ENCODE assay signal across 9 cellular contexts in the genomic region with DNA sequence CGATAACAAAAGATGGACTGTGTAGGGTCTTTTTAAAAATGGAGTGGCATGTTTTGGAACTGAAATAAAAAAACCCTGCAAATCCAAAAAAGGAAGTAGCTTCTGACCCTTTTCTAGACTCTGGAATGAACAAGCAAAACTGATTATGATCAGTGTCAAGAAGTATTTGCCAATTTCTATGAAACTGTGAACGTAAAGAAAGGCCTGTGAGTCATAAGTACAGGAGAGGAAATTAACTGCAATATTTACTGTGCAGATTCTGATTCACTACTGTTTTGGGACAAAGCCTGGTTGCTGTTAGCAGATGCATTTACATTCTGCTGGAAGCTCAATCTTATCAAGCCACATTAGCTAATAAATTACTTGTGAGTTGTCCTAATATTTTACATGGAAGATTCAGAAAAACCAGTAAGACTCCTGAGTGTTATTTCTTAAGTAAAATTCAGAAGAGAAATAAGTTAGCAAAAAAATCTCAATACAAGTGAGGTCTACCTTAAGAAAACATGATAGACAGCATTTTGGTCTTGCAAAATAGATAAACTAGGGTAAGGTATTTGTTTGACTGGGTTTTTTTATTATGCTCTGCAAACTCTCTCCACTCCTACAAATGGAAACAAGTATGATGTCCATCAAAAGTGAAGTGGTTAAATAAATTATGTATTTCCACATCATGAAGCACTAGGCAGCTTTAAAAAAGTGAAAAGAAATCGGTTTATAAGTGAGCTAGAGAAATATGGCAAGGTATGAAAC.
DNase-seq lines count a peak whose midpoint lies in the region; ATAC-seq lines count a peak whose summit lies in the region.
"Had no signal": no experiment of that assay in that cellular context is flagged by ENCODE, and none has a peak within 500 bp of the region (broad histone marks: within the 10 kb centered on the region; RNA-seq: fewer than 3 reads in every experiment).

No MANE protein-coding gene starts in this region.

- in situ Hi-C loops in SK-MEL-5 (cut with HindIII; ENCODE audit: low pct_unique_long_range_greater_than_20kb, low sequenced_read_pairs), result no loop called here

- ATAC-seq in GM18858 (IDR thresholded peaks at IDR 0.05; ENCODE audit: unreplicated experiment) (peak; percentile 72), HG02885 (IDR thresholded peaks at IDR 0.05; ENCODE audit: poor library complexity, unreplicated experiment) (peak; percentile 88)

- DNase-seq in SK-MEL-5 (ENCODE audit: low read depth, low spot score) (peak; percentile 44), fibroblast of the conjunctiva (ENCODE audit: low read depth) (peak; percentile 39), hypothalamus (lab: John Stamatoyannopoulos, UW) (no peak), SK-N-DZ (ENCODE audit: low spot score) (no peak)
- DNase-seq in activated effector memory CD4-positive, alpha-beta T cell treated with anti-CD3 and anti-CD28 coated beads, Interleukin-2, amount 50 U/mL, for 16 hours, result no peak
- no peak for DNase-seq in effector CD8-positive, alpha-beta T cell (lab: John Stamatoyannopoulos, UW)
- DNase-seq: naive B cell had no signal

Comparison
In these comparisons a context has a peak if more than half of its experiments do, and no peak if none do; other contexts are left out.
1. DNase-seq: peak in SK-MEL-5 (single experiment) and fibroblast of the conjunctiva (single experiment); none in hypothalamus (0 of 51), SK-N-DZ (single experiment), activated effector memory CD4-positive, alpha-beta T cell treated with anti-CD3 and anti-CD28 coated beads, Interleukin-2, amount 50 U/mL, for 16 hours (single experiment) and effector CD8-positive, alpha-beta T cell (single experiment).